8 cellular contexts compared by ENCODE assay signal in genomic region chr21:31343680-31344480, GRCh38. TPM values are rescaled to one million over a fixed set of nuclear protein-coding genes. Genes with fewer than 3 reads are reported as not detected.
DNase-seq lines count a peak whose midpoint lies in the region; ATAC-seq, FAIRE-seq and TF ChIP-seq lines count a peak whose summit lies in the region.

TSS of gene TIAM1 (minus strand) at chr21:31344261. CDS start at chr21:31266972, 77,289 bp downstream.

- TF ChIP-seq POLR2A in NB4 (IDR thresholded peaks at IDR 0.05; ENCODE audit: extremely low read depth, insufficient read length) = no peak

- H3K27ac Mint-ChIP-seq in CD8-positive, alpha-beta T cell = peak within 1 kb of the TSS; percentile 67
- H3K27ac Mint-ChIP-seq in activated naive CD4-positive, alpha-beta T cell treated with anti-CD3 and anti-CD28 coated beads for 36 hours = peak within 1 kb of the TSS; percentile 88

- H3K27me3 Mint-ChIP-seq in CD8-positive, alpha-beta T cell (ENCODE audit: low read depth) = peaks cover 17% of the 10 kb centered on the region
- H3K27me3 Mint-ChIP-seq in activated naive CD4-positive, alpha-beta T cell treated with anti-CD3 and anti-CD28 coated beads for 36 hours (ENCODE audit: low read depth) = no peaks in the 10 kb centered on the region

- H2BK12ac ChIP-seq in neuronal stem cell (ENCODE audit: low read length) = no peak within 1 kb of the TSS

- intact Hi-C loops in CD8-positive, alpha-beta T cell (cut with DNase I, micrococcal nuclease) = loop anchor here (5.0 kb wide), 2 partner anchors 163 to 213 kb away; no protein-coding TSS in a partner anchor
- intact Hi-C loops in activated naive CD4-positive, alpha-beta T cell treated with anti-CD3 and anti-CD28 coated beads for 36 hours (cut with micrococcal nuclease) = loop anchor here (5.0 kb wide), 2 partner anchors 368 to 627 kb away; partner anchors contain the start of gene KRTAP21-3

- WGBS in neuronal stem cell (ENCODE audit: extremely low coverage in 2 of 2, insufficient read length in 2 of 2, insufficient replicate concordance in 1 of 2), 2 donors = no CpG with 5 or more reads among the region's 49 CpGs

- FAIRE-seq in frontal cortex (lab: Jason Lieb, UNC) = no peak

- peak within 1 kb of the TSS; percentile 45 for H2BK15ac ChIP-seq in neuronal stem cell (ENCODE audit: low read length)

- CTCF ChIA-PET in CD8-positive, alpha-beta T cell (lab: Charles Lee) = interaction anchor here (1.4 kb wide), 1 partner anchor 237 kb away, joined by 5 read pairs; no protein-coding TSS in a partner anchor
- CTCF ChIA-PET in activated naive CD4-positive, alpha-beta T cell treated with anti-CD3 and anti-CD28 coated beads for 36 hours (lab: Charles Lee) = interaction anchor here (0.6 to 2.9 kb wide), 7 partner anchors 9 to 211 kb away, joined by 3 to 23 read pairs (median 4); no protein-coding TSS in a partner anchor

- H2BK5ac ChIP-seq in neuronal stem cell (ENCODE audit: low read length) = no peak within 1 kb of the TSS

- H3K4me3 Mint-ChIP-seq in CD8-positive, alpha-beta T cell = peak within 1 kb of the TSS; percentile 90
- H3K4me3 Mint-ChIP-seq in activated naive CD4-positive, alpha-beta T cell treated with anti-CD3 and anti-CD28 coated beads for 36 hours = peak within 1 kb of the TSS; percentile 91

- H2AK5ac ChIP-seq in neuronal stem cell (ENCODE audit: low read depth, low read length) = no peak within 1 kb of the TSS

- H3K18ac ChIP-seq in neuronal stem cell (ENCODE audit: low read length) = peak within 1 kb of the TSS; percentile 91

- no peak for ATAC-seq in CD8-positive, alpha-beta T cell
- ATAC-seq in GM19035 (IDR thresholded peaks at IDR 0.05; ENCODE audit: unreplicated experiment) = no peak
- ATAC-seq in HG03175 (IDR thresholded peaks at IDR 0.05; ENCODE audit: unreplicated experiment) = no peak

- TF ChIP-seq CTCF in CD8-positive, alpha-beta T cell (IDR thresholded peaks at IDR 0.05) = no peak
- TF ChIP-seq CTCF in NB4 (IDR thresholded peaks at IDR 0.05; ENCODE audit: low read depth, low read length) = no peak

- H3K14ac ChIP-seq in neuronal stem cell (ENCODE audit: low read length) = peak within 1 kb of the TSS; percentile 56

- H3K27ac ChIP-seq in CD8-positive, alpha-beta T cell (ENCODE audit: low read depth, low read length) = no peak within 1 kb of the TSS
- H3K27ac ChIP-seq in neuronal stem cell (replicated peaks; ENCODE audit: low read length) = peak within 1 kb of the TSS; percentile 19

- no peak within 1 kb of the TSS for H4K91ac ChIP-seq in neuronal stem cell (ENCODE audit: low read depth, low read length, poor library complexity)

- no peaks in the 10 kb centered on the region for H3K9me3 Mint-ChIP-seq in CD8-positive, alpha-beta T cell
- no peaks in the 10 kb centered on the region for H3K9me3 Mint-ChIP-seq in activated naive CD4-positive, alpha-beta T cell treated with anti-CD3 and anti-CD28 coated beads for 36 hours

- peaks cover 15% of the 10 kb centered on the region for H3K4me1 ChIP-seq in CD8-positive, alpha-beta T cell (ENCODE audit: insufficient read depth, low read length)
- H3K4me1 ChIP-seq in neuronal stem cell (ENCODE audit: control insufficient read depth in 2 of 2, insufficient read depth in 1 of 2, low read depth in 1 of 2, low read length in 2 of 2) = peaks cover 8 to 24% of the 10 kb centered on the region in 2 donors

- peak within 1 kb of the TSS; percentile 19 for H2BK120ac ChIP-seq in neuronal stem cell (ENCODE audit: low read depth, low read length)

- H4K8ac ChIP-seq in neuronal stem cell (ENCODE audit: low read depth, low read length) = no peak within 1 kb of the TSS

- H3K4me1 Mint-ChIP-seq in CD8-positive, alpha-beta T cell (ENCODE audit: low read depth) = peaks cover 35% of the 10 kb centered on the region
- peaks cover 58% of the 10 kb centered on the region for H3K4me1 Mint-ChIP-seq in activated naive CD4-positive, alpha-beta T cell treated with anti-CD3 and anti-CD28 coated beads for 36 hours (ENCODE audit: low read depth)

- peak within 1 kb of the TSS; percentile 85 for H2AFZ ChIP-seq in neuronal stem cell (ENCODE audit: low read length)

- H3K79me1 ChIP-seq in neuronal stem cell (ENCODE audit: low read depth, low read length) = no peaks in the 10 kb centered on the region

- POLR2A ChIA-PET in CD8-positive, alpha-beta T cell (lab: Charles Lee) = no interaction called here

- no peaks in the 10 kb centered on the region for H3K36me3 Mint-ChIP-seq in CD8-positive, alpha-beta T cell
- peaks cover 3% of the 10 kb centered on the region for H3K36me3 Mint-ChIP-seq in activated naive CD4-positive, alpha-beta T cell treated with anti-CD3 and anti-CD28 coated beads for 36 hours (ENCODE audit: low read depth)

- H3K36me3 ChIP-seq in CD8-positive, alpha-beta T cell (ENCODE audit: insufficient read depth, low read length) = no peaks in the 10 kb centered on the region
- H3K36me3 ChIP-seq in neuronal stem cell (replicated peaks in 1 of 2; ENCODE audit: control insufficient read depth in 2 of 2, insufficient read depth in 2 of 2, low read length in 2 of 2) = no peaks in the 10 kb centered on the region

- H3K9me3 ChIP-seq in CD8-positive, alpha-beta T cell (ENCODE audit: low read length) = no peaks in the 10 kb centered on the region
- no peaks in the 10 kb centered on the region for H3K9me3 ChIP-seq in neuronal stem cell (replicated peaks in 1 of 2; ENCODE audit: control insufficient read depth in 2 of 2, insufficient read depth in 1 of 2, low read depth in 1 of 2, low read length in 2 of 2)

- peak within 1 kb of the TSS; percentile 88 for H3K9ac ChIP-seq in neuronal stem cell (ENCODE audit: low read depth, low read length, poor library complexity)

- H3K4me3 ChIP-seq in CD8-positive, alpha-beta T cell (ENCODE audit: low read depth, low read length) = peak within 1 kb of the TSS; percentile 49
- H3K4me3 ChIP-seq in NB4 (ENCODE audit: low read depth, low read length) (no peak within 1 kb of the TSS), neuronal stem cell (ENCODE audit: low read length in 2 of 2) (peak within 1 kb of the TSS; percentile 54 to 86)

- peak within 1 kb of the TSS; percentile 99 for H3K4me2 ChIP-seq in neuronal stem cell (ENCODE audit: insufficient read depth, low read length, poor library complexity, severe bottlenecking)

- peak within 1 kb of the TSS; percentile 27 for H3K23ac ChIP-seq in neuronal stem cell (ENCODE audit: low read depth, low read length, poor library complexity)

- no peak within 1 kb of the TSS for H3K4ac ChIP-seq in neuronal stem cell (ENCODE audit: low read length)

- DNase-seq in CD8-positive, alpha-beta T cell = peak in 1 of 7 experiments; percentile 12
- DNase-seq in NB4 (ENCODE audit: low read depth) (peak; percentile 34), frontal cortex (ENCODE audit: low spot score in 2 of 2) (peak; percentile 48 to 49), neuronal stem cell (ENCODE audit: low spot score) (peak; percentile 42), HuH-7 (ENCODE audit: low spot score) (no peak)
- peak; percentile 58 for DNase-seq in activated naive CD4-positive, alpha-beta T cell treated with anti-CD3 and anti-CD28 coated beads for 36 hours

- no peaks in the 10 kb centered on the region for H3K27me3 ChIP-seq in CD8-positive, alpha-beta T cell (ENCODE audit: insufficient read depth, low read length)
- no peaks in the 10 kb centered on the region for H3K27me3 ChIP-seq in neuronal stem cell (ENCODE audit: control insufficient read depth in 3 of 3, insufficient read depth in 3 of 3, low read depth in 1 of 3, low read length in 3 of 3)

RNA-seq across cellular contexts. Expression of gene TIAM1, which starts in this region (rescaled TPM):
- total RNA-seq in CD8-positive, alpha-beta T cell = 1 to 10 TPM; 8.0 to 8.5 TPM
- 10 to 100 TPM; 50.1 to 51.0 TPM for total RNA-seq in activated naive CD4-positive, alpha-beta T cell treated with anti-CD3 and anti-CD28 coated beads for 36 hours
- 26.5 TPM for total RNA-seq in frontal cortex
- 37.7 TPM for polyA plus RNA-seq in neuronal stem cell (2013, experiment 1 of 2)
- 35.9 TPM for polyA plus RNA-seq in neuronal stem cell (2013, experiment 2 of 2)
